In the genomic region with DNA sequence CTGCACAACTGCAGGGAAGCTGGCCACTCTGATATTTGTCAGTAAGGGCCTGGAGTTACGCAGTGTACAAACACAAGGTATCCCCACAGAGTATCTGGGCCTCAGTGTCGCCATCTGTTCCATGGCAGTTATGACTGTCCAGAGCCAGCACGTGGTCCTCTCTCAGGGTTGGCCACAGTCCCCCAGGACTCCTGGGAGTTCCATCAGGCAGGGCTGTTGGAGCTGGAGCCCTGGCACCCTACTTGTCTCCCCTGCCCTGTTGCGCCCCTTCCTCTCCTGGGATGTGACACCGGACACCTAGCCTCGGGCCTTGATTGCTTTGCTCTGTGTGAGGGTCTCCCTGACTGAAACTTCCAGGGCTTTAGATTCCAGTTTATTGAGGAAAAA, we compare ENCODE assay signal across 23 cellular contexts. TPM values are rescaled to one million over a fixed set of nuclear protein-coding genes. Genes with fewer than 3 reads are reported as not detected.
DNase-seq lines count a peak whose midpoint lies in the region; ATAC-seq and TF ChIP-seq lines count a peak whose summit lies in the region.
"Had no signal": no experiment of that assay in that cellular context is flagged by ENCODE, and none has a peak within 500 bp of the region (broad histone marks: within the 10 kb centered on the region; RNA-seq: fewer than 3 reads in every experiment).

No MANE protein-coding gene starts in this region.

- ATAC-seq in Right ventricle myocardium inferior (no peak), mucosa of descending colon (no peak), aorta (ENCODE audit: low FRiP score) (no peak), GM21717 (IDR thresholded peaks at IDR 0.05; ENCODE audit: unreplicated experiment) (no peak)
- ATAC-seq: activated CD4-positive, CD25-positive, alpha-beta regulatory T cell treated with anti-CD3 and anti-CD28 coated beads, Interleukin-2, amount 50 U/mL, for 24 hours had no signal

- no peak overlapping the region for H3K4me3 ChIP-seq in right atrium auricular region
- H3K4me3 ChIP-seq in mucosa of descending colon: no peak overlapping the region
- no peak overlapping the region for H3K4me3 ChIP-seq in aorta (ENCODE audit: low read length in 2 of 2)
- H3K4me3 ChIP-seq: pancreas, tibial artery had no signal

- WGBS in aorta, 2 donors: 36 to 39% methylated on average over 6 of the region's 6 CpGs

- no peaks in the 10 kb centered on the region for H3K9me3 Mint-ChIP-seq in chondrocyte (ENCODE audit: low read depth)

- no peaks in the 10 kb centered on the region for H3K9me3 ChIP-seq in right atrium auricular region
- H3K9me3 ChIP-seq in mucosa of descending colon: no peaks in the 10 kb centered on the region
- no peaks in the 10 kb centered on the region for H3K9me3 ChIP-seq in aorta (ENCODE audit: control insufficient read depth, low read length)
- H3K9me3 ChIP-seq: breast epithelium, pancreas, tibial artery had no signal

- H3K4me3 Mint-ChIP-seq in chondrocyte (ENCODE audit: unreplicated experiment): no peak overlapping the region

- intact Hi-C loops in Right ventricle myocardium inferior (cut with DNase I): no loop called here
- intact Hi-C loops in mucosa of descending colon (cut with DNase I, micrococcal nuclease): no loop called here
- intact Hi-C loops in aorta (cut with DNase I): loop anchor here in 1 of 2 donors (5.0 kb wide), 1 partner anchor 39 kb away; no protein-coding TSS in a partner anchor

- no peaks in the 10 kb centered on the region for H3K27me3 Mint-ChIP-seq in chondrocyte (ENCODE audit: low read depth)

- TF ChIP-seq CTCF in right atrium auricular region (IDR thresholded peaks at IDR 0.05) (no peak), chondrocyte (IDR thresholded peaks at IDR 0.05) (no peak), mucosa of descending colon (IDR thresholded peaks at IDR 0.05) (no peak), GM13976 (IDR thresholded peaks at IDR 0.05; ENCODE audit: borderline replicate concordance, control extremely low read depth, extremely low read depth, insufficient read depth, missing control alignments) (no peak)

- DNase-seq in Right ventricle myocardium inferior (ENCODE audit: missing footprints) (peak; percentile 65), right atrium auricular region (ENCODE audit: low spot score) (no peak), chondrocyte (ENCODE audit: low spot score) (peak; percentile 77), mucosa of descending colon (peak in 2 of 3 donors; percentile 21 to 38), aorta (peak; percentile 53 to 70), GM13976 (ENCODE audit: low spot score) (no peak), ACHN (no peak)
- DNase-seq: activated naive CD4-positive, alpha-beta T cell; effector CD8-positive, alpha-beta T cell; foreskin keratinocyte; GF-D8; mesendoderm; NCI-H1694; NCI-H526; RPMI8226; tibial artery had no signal

- H3K27ac ChIP-seq in right atrium auricular region (peak overlapping the region in 1 of 2 donors; percentile 56), aorta (ENCODE audit: low read depth in 1 of 2, low read length in 2 of 2) (no peak overlapping the region)
- H3K27ac ChIP-seq: 22Rv1, foreskin keratinocyte, KMS-11, pancreas, tibial artery had no signal

- in situ Hi-C loops in GM13976 (cut with MboI; ENCODE audit: low sequenced_read_pairs, unreplicated experiment) (no loop called here), ACHN (cut with HindIII; ENCODE audit: low pct_ligation_motif_present, low pct_unique_long_range_greater_than_20kb, low sequenced_read_pairs) (no loop called here)

- peak overlapping the region; percentile 86 for H3K27ac Mint-ChIP-seq in chondrocyte (ENCODE audit: unreplicated experiment)

- H3K27me3 ChIP-seq in right atrium auricular region (no peaks in the 10 kb centered on the region), aorta (ENCODE audit: control insufficient read depth in 1 of 2, insufficient read depth in 2 of 2, low read length in 1 of 2) (no peaks in the 10 kb centered on the region)
- H3K27me3 ChIP-seq: breast epithelium, pancreas had no signal

- H3K4me1 ChIP-seq in right atrium auricular region (peaks cover 0 to 74% of the 10 kb centered on the region in 2 donors), mucosa of descending colon (ENCODE audit: low read depth) (no peaks in the 10 kb centered on the region), aorta (ENCODE audit: control insufficient read depth in 1 of 2, insufficient read depth in 2 of 2, low read length in 2 of 2) (no peaks in the 10 kb centered on the region)
- H3K4me1 ChIP-seq: breast epithelium, foreskin keratinocyte, pancreas had no signal

- no peaks in the 10 kb centered on the region for H3K36me3 Mint-ChIP-seq in chondrocyte (ENCODE audit: low read depth)

- peaks cover 36% of the 10 kb centered on the region for H3K4me1 Mint-ChIP-seq in chondrocyte (ENCODE audit: low read depth)

- H3K36me3 ChIP-seq in right atrium auricular region (no peaks in the 10 kb centered on the region), mucosa of descending colon (ENCODE audit: low read depth) (no peaks in the 10 kb centered on the region), aorta (ENCODE audit: control insufficient read depth in 1 of 2, insufficient read depth in 2 of 2, low read length in 1 of 2) (no peaks in the 10 kb centered on the region)
- H3K36me3 ChIP-seq: breast epithelium, pancreas, tibial artery had no signal

RNA-seq across cellular contexts. Expression of a gene that starts 8.4 kb away (rescaled TPM):
- total RNA-seq in Right ventricle myocardium inferior (131 TPM), right atrium auricular region (100 to 1,000 TPM in 1 of 2 donors, 10 to 100 TPM in 1; 33.8 to 124 TPM), chondrocyte (0.68 to 4.8 TPM (median 3.5 TPM) in 3 replicates), mucosa of descending colon (10 to 100 TPM in 1 of 3 donors, 1 to 10 TPM in 2; 2.5 to 18.5 (median 4.2) TPM), aorta (100 to 1,000 TPM in 1 of 2 donors, 10 to 100 TPM in 1; 31.8 to 129 TPM)
- 1 to 10 TPM; 1.1 to 5.2 TPM for polyA plus RNA-seq in aorta
- total RNA-seq: foreskin keratinocyte; T-helper 2 cell treated with Interferon-gamma antibody and Interleukin-4, amounts not matched to agents 100 ng/mL and 5 ng/mL, for 36 hours had no signal
- polyA plus RNA-seq: foreskin keratinocyte had no signal

Comparison
In these comparisons a context has a peak if more than half of its experiments do, and no peak if none do; other contexts are left out.
1. DNase-seq: peak in Right ventricle myocardium inferior (single experiment), chondrocyte (single experiment), mucosa of descending colon (2 of 3) and aorta (2 of 2); none in right atrium auricular region (single experiment), GM13976 (single experiment) and ACHN (single experiment).